In genomic region chr3:100449214-100449613, GRCh38 we compare ENCODE assay signal across 26 cellular contexts. TPM values are rescaled to one million over a fixed set of nuclear protein-coding genes. Genes with fewer than 3 reads are reported as not detected.
"Had no signal": no experiment of that assay in that cellular context is flagged by ENCODE, and none has a peak within 500 bp of the region (broad histone marks: within the 10 kb centered on the region; RNA-seq: fewer than 3 reads in every experiment).

No MANE protein-coding gene starts in this region.

- H3K27ac Mint-ChIP-seq: dendritic cell treated with granulocyte-macrophage colony-stimulating factor and Interleukin-4, amounts not matched to agents 40 ng/mL and 50 ng/mL, for 4 days; naive thymus-derived CD8-positive, alpha-beta T cell; progenitor cell of endocrine pancreas; stimulated activated naive CD8-positive, alpha-beta T cell treated with anti-CD3 and anti-CD28 coated beads, Interleukin-15, amount 100 ng/mL, for 72 hours had no signal

- H3K79me2 ChIP-seq: parathyroid adenoma had no signal

- FAIRE-seq: colon had no signal

- H3K4me1 Mint-ChIP-seq: naive thymus-derived CD8-positive, alpha-beta T cell; stimulated activated naive CD8-positive, alpha-beta T cell treated with anti-CD3 and anti-CD28 coated beads, Interleukin-15, amount 100 ng/mL, for 72 hours had no signal

- H3K4me1 ChIP-seq: esophagus squamous epithelium, gastrocnemius medialis, lower lobe of right lung, parathyroid adenoma, suprapubic skin, transverse colon, vagina had no signal

- H3K4me2 ChIP-seq: smooth muscle cell had no signal

- H3K36me3 ChIP-seq: esophagus squamous epithelium, gastrocnemius medialis, lower lobe of right lung, suprapubic skin, transverse colon, vagina had no signal

- H3K9ac ChIP-seq: parathyroid adenoma had no signal

- H3K27me3 ChIP-seq: esophagus squamous epithelium, gastrocnemius medialis, suprapubic skin, transverse colon, vagina had no signal

- ATAC-seq: gastrocnemius medialis; left colon; left ventricle myocardium superior; lower lobe of right lung; naive thymus-derived CD8-positive, alpha-beta T cell; sciatic nerve; stimulated activated naive CD8-positive, alpha-beta T cell treated with anti-CD3 and anti-CD28 coated beads, Interleukin-15, amount 100 ng/mL, for 72 hours had no signal

- H2AFZ ChIP-seq: parathyroid adenoma had no signal

- H3K9me3 ChIP-seq: gastrocnemius medialis, lower lobe of right lung, suprapubic skin, transverse colon, vagina had no signal

- DNase-seq: effector memory CD4-positive, alpha-beta T cell; erythroblast; esophagus squamous epithelium; gastrocnemius medialis; head of caudate nucleus; hippocampal formation; left colon; left ventricle myocardium superior; lower lobe of right lung; naive thymus-derived CD8-positive, alpha-beta T cell; occipital lobe; stimulated activated CD4-positive, alpha-beta T cell treated with anti-CD3 and anti-CD28 coated beads, Interleukin-12 subunit alpha, Interleukin-12 subunit beta, amount 100 ng/mL, for 4 hours; stimulated activated CD4-positive, alpha-beta T cell treated with anti-CD3 and anti-CD28 coated beads, Interleukin-1b, Interleukin-23, amount 100 ng/mL, for 48 hours; stimulated activated CD4-positive, alpha-beta T cell treated with anti-CD3 and anti-CD28 coated beads, Interleukin-4, amount 100 ng/mL, for 1 hour; stimulated activated CD8-positive, alpha-beta memory T cell treated with anti-CD3 and anti-CD28 coated beads, Interleukin-4, amount 100 ng/mL, for 48 hours; stimulated activated naive CD4-positive, alpha-beta T cell; stimulated activated naive CD8-positive, alpha-beta T cell treated with anti-CD3 and anti-CD28 coated beads, Interleukin-15, amount 100 ng/mL, for 72 hours; transverse colon had no signal

- H3K9me3 Mint-ChIP-seq: stimulated activated naive CD8-positive, alpha-beta T cell treated with anti-CD3 and anti-CD28 coated beads, Interleukin-15, amount 100 ng/mL, for 72 hours had no signal

- H3K4me3 ChIP-seq: esophagus squamous epithelium, gastrocnemius medialis, lower lobe of right lung, smooth muscle cell, suprapubic skin, transverse colon, vagina had no signal

- H3K27ac ChIP-seq: esophagus squamous epithelium, gastrocnemius medialis, lower lobe of right lung, parathyroid adenoma, suprapubic skin, transverse colon, vagina had no signal

- H3K27me3 Mint-ChIP-seq: dendritic cell treated with granulocyte-macrophage colony-stimulating factor and Interleukin-4, amounts not matched to agents 40 ng/mL and 50 ng/mL, for 4 days; naive thymus-derived CD8-positive, alpha-beta T cell; progenitor cell of endocrine pancreas; stimulated activated naive CD8-positive, alpha-beta T cell treated with anti-CD3 and anti-CD28 coated beads, Interleukin-15, amount 100 ng/mL, for 72 hours had no signal

- H3K4me3 Mint-ChIP-seq: dendritic cell treated with granulocyte-macrophage colony-stimulating factor and Interleukin-4, amounts not matched to agents 40 ng/mL and 50 ng/mL, for 4 days; naive thymus-derived CD8-positive, alpha-beta T cell; stimulated activated naive CD8-positive, alpha-beta T cell treated with anti-CD3 and anti-CD28 coated beads, Interleukin-15, amount 100 ng/mL, for 72 hours had no signal

RNA-seq across cellular contexts. Expression of gene TMEM45A, which starts 43.2 kb away (rescaled TPM):
- polyA plus RNA-seq: naive thymus-derived CD8-positive, alpha-beta T cell had no signal
